ENCODE assay signal across 19 cellular contexts in the genomic region with DNA sequence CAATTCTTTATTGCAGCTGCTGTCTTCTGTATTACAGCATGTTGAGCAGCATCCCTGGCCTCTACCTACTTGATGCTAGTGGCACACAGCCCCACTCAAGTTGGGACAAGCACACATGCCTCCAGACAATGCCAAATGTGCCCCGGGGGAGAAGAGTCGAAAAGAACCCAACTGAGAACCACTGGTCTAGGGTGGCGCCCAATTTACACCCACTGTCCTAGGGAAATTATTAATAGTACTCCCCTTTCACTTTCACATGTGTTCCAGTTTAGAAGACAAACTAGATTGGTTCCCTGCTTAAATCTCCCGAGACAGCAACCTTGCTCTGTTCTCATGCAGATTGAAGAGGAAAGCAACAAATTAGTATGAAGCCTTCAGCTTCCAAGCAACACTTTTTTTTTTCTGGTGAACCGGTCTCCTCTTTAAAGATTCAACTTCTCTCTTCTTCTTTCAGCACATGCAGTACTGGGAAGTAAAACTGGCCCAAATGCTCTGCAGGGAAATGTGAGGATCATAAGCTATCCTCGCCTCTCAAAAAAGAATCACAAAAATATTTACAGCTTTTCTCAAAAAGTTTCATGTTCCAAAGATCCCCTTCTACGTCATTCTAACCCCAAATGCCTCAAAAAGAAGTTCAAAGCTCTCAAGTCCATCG.
DNase-seq lines count a peak whose midpoint lies in the region; ATAC-seq and TF ChIP-seq lines count a peak whose summit lies in the region.
"Had no signal": no experiment of that assay in that cellular context is flagged by ENCODE, and none has a peak within 500 bp of the region (broad histone marks: within the 10 kb centered on the region; RNA-seq: fewer than 3 reads in every experiment).

No MANE protein-coding gene starts in this region.

- TF ChIP-seq CTCF in GM20000 (IDR thresholded peaks at IDR 0.05; ENCODE audit: extremely low read depth, missing control alignments): no peak
- no peak for TF ChIP-seq CTCF in PC-3 (conservative IDR thresholded peaks at IDR 0.05; ENCODE audit: low read depth, low read length)
- no peak for TF ChIP-seq CTCF in RWPE1 (conservative IDR thresholded peaks at IDR 0.05; ENCODE audit: low read depth)

- peak overlapping the region; percentile 9 for H3K27ac Mint-ChIP-seq in activated T-helper 2 cell treated with anti-CD3 and anti-CD28 coated beads, Interferon-gamma antibody, Interleukin-2, Interleukin-4, amounts not matched to agents 10 μg/mL and 5 μg/mL and 100 μg/mL, durations not matched to agents 14 hours and 24 hours and 36 hours
- H3K27ac Mint-ChIP-seq: HFFc6, IgD-negative memory B cell had no signal

- 81% methylated on average over 8 of the region's 8 CpGs for WGBS in thymus

- H3K4me1 ChIP-seq in thymus (ENCODE audit: control insufficient read depth, insufficient read depth, low read length): no peaks in the 10 kb centered on the region
- peaks cover 14% of the 10 kb centered on the region for H3K4me1 ChIP-seq in PC-3 (ENCODE audit: insufficient read depth, low read length)
- H3K4me1 ChIP-seq: parathyroid adenoma, tibial nerve had no signal

- H3K27me3 Mint-ChIP-seq in activated T-helper 2 cell treated with anti-CD3 and anti-CD28 coated beads, Interferon-gamma antibody, Interleukin-2, Interleukin-4, amounts not matched to agents 10 μg/mL and 5 μg/mL and 100 μg/mL, durations not matched to agents 14 hours and 24 hours and 36 hours (ENCODE audit: low read depth): no peaks in the 10 kb centered on the region

- H3K36me3 ChIP-seq in thymus (ENCODE audit: control insufficient read depth, insufficient read depth): no peaks in the 10 kb centered on the region
- H3K36me3 ChIP-seq in PC-3 (ENCODE audit: low read depth, low read length): no peaks in the 10 kb centered on the region
- H3K36me3 ChIP-seq: tibial nerve had no signal

- no peak overlapping the region for H3K4me3 Mint-ChIP-seq in activated T-helper 2 cell treated with anti-CD3 and anti-CD28 coated beads, Interferon-gamma antibody, Interleukin-2, Interleukin-4, amounts not matched to agents 10 μg/mL and 5 μg/mL and 100 μg/mL, durations not matched to agents 14 hours and 24 hours and 36 hours (ENCODE audit: low read depth)
- H3K4me3 Mint-ChIP-seq: activated T-cell treated with anti-CD3 and anti-CD28 coated beads, Interleukin-2, amount 50 U/mL, for 4 hours; HFFc6 had no signal

- H3K27me3 ChIP-seq in thymus (ENCODE audit: control insufficient read depth, insufficient read depth) (no peaks in the 10 kb centered on the region), PC-3 (ENCODE audit: low read length) (no peaks in the 10 kb centered on the region)
- H3K27me3 ChIP-seq: tibial nerve had no signal

- H3K9me3 ChIP-seq in thymus (ENCODE audit: control insufficient read depth): no peaks in the 10 kb centered on the region
- no peaks in the 10 kb centered on the region for H3K9me3 ChIP-seq in PC-3 (ENCODE audit: low read length)
- H3K9me3 ChIP-seq: tibial nerve had no signal

- no peak for ATAC-seq in PC-3
- ATAC-seq: activated T-cell treated with anti-CD3 and anti-CD28 coated beads, Interleukin-2, amount 50 U/mL, for 4 hours; esophagus mucosa had no signal

- peak; percentile 16 for DNase-seq in stimulated activated CD4-positive, alpha-beta T cell treated with anti-CD3 and anti-CD28 coated beads, Interleukin-15, amount 100 ng/mL, for 24 hours
- DNase-seq in stimulated activated CD4-positive, alpha-beta T cell treated with anti-CD3 and anti-CD28 coated beads, Interleukin-12 subunit alpha, Interleukin-12 subunit beta, amount 100 ng/mL, for 4 hours: no peak
- DNase-seq in GM20000 (ENCODE audit: low spot score) (peak; percentile 20), PC-3 (no peak), RWPE1 (ENCODE audit: low spot score) (no peak)
- DNase-seq in activated T-helper 2 cell treated with anti-CD3 and anti-CD28 coated beads, Interferon-gamma antibody, Interleukin-2, Interleukin-4, amounts not matched to agents 10 μg/mL and 5 μg/mL and 100 μg/mL, durations not matched to agents 14 hours and 24 hours and 36 hours (ENCODE audit: low spot score): no peak
- DNase-seq in activated CD8-positive, alpha-beta memory T cell treated with anti-CD3 and anti-CD28 coated beads for 24 hours: no peak
- DNase-seq: activated T-cell treated with anti-CD3 and anti-CD28 coated beads, Interleukin-2, amount 50 U/mL, for 4 hours; GF-D8; HFFc6; NCI-H2029 treated with DMSO at 0.1 percent for 48 hours; stimulated activated CD4-positive, alpha-beta T cell treated with anti-CD3 and anti-CD28 coated beads, Interleukin-4, amount 100 ng/mL, for 4 hours; stimulated activated CD8-positive, alpha-beta memory T cell treated with anti-CD3 and anti-CD28 coated beads, Interleukin-4, amount 100 ng/mL, for 48 hours had no signal

- peaks cover 59% of the 10 kb centered on the region for H3K36me3 Mint-ChIP-seq in activated T-helper 2 cell treated with anti-CD3 and anti-CD28 coated beads, Interferon-gamma antibody, Interleukin-2, Interleukin-4, amounts not matched to agents 10 μg/mL and 5 μg/mL and 100 μg/mL, durations not matched to agents 14 hours and 24 hours and 36 hours (ENCODE audit: low read depth)
- H3K36me3 Mint-ChIP-seq: IgD-negative memory B cell had no signal

- intact Hi-C loops in activated T-helper 2 cell treated with anti-CD3 and anti-CD28 coated beads, Interferon-gamma antibody, Interleukin-2, Interleukin-4, amounts not matched to agents 10 μg/mL and 5 μg/mL and 100 μg/mL, durations not matched to agents 14 hours and 24 hours and 36 hours (cut with micrococcal nuclease): loop anchor here (5.0 to 10.0 kb wide), 3 partner anchors 209 to 681 kb away; no protein-coding TSS in a partner anchor
- intact Hi-C loops in PC-3 (cut with micrococcal nuclease): no loop called here

- CTCF ChIA-PET in PC-3 (lab: Charles Lee): no interaction called here
- CTCF ChIA-PET in RWPE1 (lab: Yijun Ruan, JAX): no interaction called here

- peaks cover 52% of the 10 kb centered on the region for H3K4me1 Mint-ChIP-seq in activated T-helper 2 cell treated with anti-CD3 and anti-CD28 coated beads, Interferon-gamma antibody, Interleukin-2, Interleukin-4, amounts not matched to agents 10 μg/mL and 5 μg/mL and 100 μg/mL, durations not matched to agents 14 hours and 24 hours and 36 hours (ENCODE audit: low read depth)

- peak overlapping the region; percentile 36 for H3K27ac ChIP-seq in thymus (ENCODE audit: low read depth)
- H3K27ac ChIP-seq in PC-3 (ENCODE audit: low read length): no peak overlapping the region
- H3K27ac ChIP-seq in RWPE1: no peak overlapping the region
- H3K27ac ChIP-seq: parathyroid adenoma had no signal

- H4K20me1 ChIP-seq in PC-3 (ENCODE audit: low read length): no peaks in the 10 kb centered on the region

- peaks cover 15% of the 10 kb centered on the region for H3K9me3 Mint-ChIP-seq in activated T-helper 2 cell treated with anti-CD3 and anti-CD28 coated beads, Interferon-gamma antibody, Interleukin-2, Interleukin-4, amounts not matched to agents 10 μg/mL and 5 μg/mL and 100 μg/mL, durations not matched to agents 14 hours and 24 hours and 36 hours
- H3K9me3 Mint-ChIP-seq: activated T-cell treated with anti-CD3 and anti-CD28 coated beads, Interleukin-2, amount 50 U/mL, for 4 hours; HFFc6 had no signal

- POLR2A ChIA-PET in PC-3 (lab: Charles Lee; ENCODE audit: unreplicated experiment) (no interaction called here), RWPE1 (lab: Yijun Ruan, JAX; ENCODE audit: low non-redundant PET) (interaction anchor here (0.6 kb wide), 1 partner anchor 180 kb away, joined by 11 read pairs; no protein-coding TSS in a partner anchor)

- no TSS peak for BruUV-seq in PC-3 (replicated peaks; lab: Mats Ljungman, UMichigan)

- no peak overlapping the region for H3K4me2 ChIP-seq in PC-3 (ENCODE audit: low read length)

- H3F3A ChIP-seq in PC-3 (ENCODE audit: low read length, unreplicated experiment): no peaks in the 10 kb centered on the region

- H3K4me3 ChIP-seq in thymus (ENCODE audit: low read length): no peak overlapping the region
- no peak overlapping the region for H3K4me3 ChIP-seq in PC-3 (ENCODE audit: low read length)
- H3K4me3 ChIP-seq: lung, tibial nerve had no signal

- H3K9ac ChIP-seq in PC-3 (ENCODE audit: low read length): no peak overlapping the region
- H3K9ac ChIP-seq: parathyroid adenoma had no signal

- H3K79me2 ChIP-seq in PC-3 (ENCODE audit: low read length): no peaks in the 10 kb centered on the region
- H3K79me2 ChIP-seq: parathyroid adenoma had no signal

- no peak overlapping the region for H2AFZ ChIP-seq in PC-3 (ENCODE audit: low read length)
- H2AFZ ChIP-seq: parathyroid adenoma had no signal

- H3K9me2 ChIP-seq in PC-3 (replicated peaks; ENCODE audit: low read length): no peaks in the 10 kb centered on the region

Comparison
In these comparisons a context has a peak if more than half of its experiments do, and no peak if none do; other contexts are left out.
1. DNase-seq: peak in stimulated activated CD4-positive, alpha-beta T cell treated with anti-CD3 and anti-CD28 coated beads, Interleukin-15, amount 100 ng/mL, for 24 hours (single experiment) and GM20000 (single experiment); none in stimulated activated CD4-positive, alpha-beta T cell treated with anti-CD3 and anti-CD28 coated beads, Interleukin-12 subunit alpha, Interleukin-12 subunit beta, amount 100 ng/mL, for 4 hours (single experiment), activated T-helper 2 cell treated with anti-CD3 and anti-CD28 coated beads, Interferon-gamma antibody, Interleukin-2, Interleukin-4, amounts not matched to agents 10 μg/mL and 5 μg/mL and 100 μg/mL, durations not matched to agents 14 hours and 24 hours and 36 hours (single experiment), PC-3 (single experiment), activated CD8-positive, alpha-beta memory T cell treated with anti-CD3 and anti-CD28 coated beads for 24 hours (single experiment) and RWPE1 (single experiment).